Comparison of ENCODE assay signal across 1 cellular context in the genomic region with DNA sequence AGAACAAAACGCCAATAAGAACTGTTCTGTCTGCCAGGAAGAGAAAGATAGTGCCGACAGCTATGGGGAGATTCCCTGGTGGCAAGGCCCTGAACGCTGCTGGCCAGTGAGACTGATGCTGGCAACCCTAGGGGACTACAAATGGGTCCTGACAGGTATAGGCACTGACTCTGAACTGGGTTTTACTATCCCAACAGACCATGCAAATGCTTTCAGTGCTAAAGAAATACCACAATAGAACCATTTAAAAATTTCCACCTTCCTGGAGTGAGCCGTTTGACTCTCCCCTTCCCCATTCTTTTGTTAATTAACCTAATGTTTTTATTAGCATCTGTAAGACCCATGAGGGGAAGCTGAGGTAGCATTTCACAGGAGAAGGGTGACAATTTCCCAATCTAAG.
TF ChIP-seq lines count a peak whose summit lies in the region.

No MANE protein-coding gene starts in this region.

TF ChIP-seq in WTC11, 78 proteins besides CTCF, POLR2A, EP300 and RAD21:
- TF ChIP-seq, protein P1, sequence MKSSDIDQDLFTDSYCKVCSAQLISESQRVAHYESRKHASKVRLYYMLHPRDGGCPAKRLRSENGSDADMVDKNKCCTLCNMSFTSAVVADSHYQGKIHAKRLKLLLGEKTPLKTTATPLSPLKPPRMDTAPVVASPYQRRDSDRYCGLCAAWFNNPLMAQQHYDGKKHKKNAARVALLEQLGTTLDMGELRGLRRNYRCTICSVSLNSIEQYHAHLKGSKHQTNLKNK (CRISPR knock-in tag; IDR thresholded peaks at IDR 0.05) = peak; percentile 79
- no peak for TF ChIP-seq ETV6 (CRISPR knock-in tag; IDR thresholded peaks at IDR 0.05)
- TF ChIP-seq TP53 (CRISPR knock-in tag; IDR thresholded peaks at IDR 0.05) = no peak
- no peak for TF ChIP-seq E2F5 (CRISPR knock-in tag; IDR thresholded peaks at IDR 0.05)
- no peak for TF ChIP-seq ERG (CRISPR knock-in tag; IDR thresholded peaks at IDR 0.05)
- TF ChIP-seq ZBTB21 (CRISPR knock-in tag; IDR thresholded peaks at IDR 0.05; ENCODE audit: borderline replicate concordance) = 0 out of 2 replicates have a peak, but pooled peaks have one; percentile 14
- TF ChIP-seq FOXK1 (CRISPR knock-in tag; IDR thresholded peaks at IDR 0.05) = 0 out of 2 replicates have a peak, but pooled peaks have one; percentile 22
- peak; percentile 8; the same call in 1 of the 2 replicates for TF ChIP-seq USF2 (CRISPR knock-in tag; IDR thresholded peaks at IDR 0.05)
- no peak for TF ChIP-seq ATF6 (CRISPR knock-in tag; IDR thresholded peaks at IDR 0.05)
- TF ChIP-seq SP1 (CRISPR knock-in tag; conservative IDR thresholded peaks at IDR 0.05) = 0 out of 2 replicates have a peak, but pooled peaks have one; percentile 20
- TF ChIP-seq ZNF232 (CRISPR knock-in tag; IDR thresholded peaks at IDR 0.05) = 0 out of 2 replicates have a peak, but pooled peaks have one; percentile 7
- TF ChIP-seq CREM (CRISPR knock-in tag; IDR thresholded peaks at IDR 0.05) = no peak
- TF ChIP-seq FOXP4 (CRISPR knock-in tag; IDR thresholded peaks at IDR 0.05) = 0 out of 2 replicates have a peak, but pooled peaks have one; percentile 20
- TF ChIP-seq, protein P2, sequence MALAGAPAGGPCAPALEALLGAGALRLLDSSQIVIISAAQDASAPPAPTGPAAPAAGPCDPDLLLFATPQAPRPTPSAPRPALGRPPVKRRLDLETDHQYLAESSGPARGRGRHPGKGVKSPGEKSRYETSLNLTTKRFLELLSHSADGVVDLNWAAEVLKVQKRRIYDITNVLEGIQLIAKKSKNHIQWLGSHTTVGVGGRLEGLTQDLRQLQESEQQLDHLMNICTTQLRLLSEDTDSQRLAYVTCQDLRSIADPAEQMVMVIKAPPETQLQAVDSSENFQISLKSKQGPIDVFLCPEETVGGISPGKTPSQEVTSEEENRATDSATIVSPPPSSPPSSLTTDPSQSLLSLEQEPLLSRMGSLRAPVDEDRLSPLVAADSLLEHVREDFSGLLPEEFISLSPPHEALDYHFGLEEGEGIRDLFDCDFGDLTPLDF (CRISPR knock-in tag; IDR thresholded peaks at IDR 0.05) = no peak
- no peak for TF ChIP-seq CBFB (CRISPR knock-in tag; IDR thresholded peaks at IDR 0.05; ENCODE audit: low read depth)
- TF ChIP-seq, protein P3, sequence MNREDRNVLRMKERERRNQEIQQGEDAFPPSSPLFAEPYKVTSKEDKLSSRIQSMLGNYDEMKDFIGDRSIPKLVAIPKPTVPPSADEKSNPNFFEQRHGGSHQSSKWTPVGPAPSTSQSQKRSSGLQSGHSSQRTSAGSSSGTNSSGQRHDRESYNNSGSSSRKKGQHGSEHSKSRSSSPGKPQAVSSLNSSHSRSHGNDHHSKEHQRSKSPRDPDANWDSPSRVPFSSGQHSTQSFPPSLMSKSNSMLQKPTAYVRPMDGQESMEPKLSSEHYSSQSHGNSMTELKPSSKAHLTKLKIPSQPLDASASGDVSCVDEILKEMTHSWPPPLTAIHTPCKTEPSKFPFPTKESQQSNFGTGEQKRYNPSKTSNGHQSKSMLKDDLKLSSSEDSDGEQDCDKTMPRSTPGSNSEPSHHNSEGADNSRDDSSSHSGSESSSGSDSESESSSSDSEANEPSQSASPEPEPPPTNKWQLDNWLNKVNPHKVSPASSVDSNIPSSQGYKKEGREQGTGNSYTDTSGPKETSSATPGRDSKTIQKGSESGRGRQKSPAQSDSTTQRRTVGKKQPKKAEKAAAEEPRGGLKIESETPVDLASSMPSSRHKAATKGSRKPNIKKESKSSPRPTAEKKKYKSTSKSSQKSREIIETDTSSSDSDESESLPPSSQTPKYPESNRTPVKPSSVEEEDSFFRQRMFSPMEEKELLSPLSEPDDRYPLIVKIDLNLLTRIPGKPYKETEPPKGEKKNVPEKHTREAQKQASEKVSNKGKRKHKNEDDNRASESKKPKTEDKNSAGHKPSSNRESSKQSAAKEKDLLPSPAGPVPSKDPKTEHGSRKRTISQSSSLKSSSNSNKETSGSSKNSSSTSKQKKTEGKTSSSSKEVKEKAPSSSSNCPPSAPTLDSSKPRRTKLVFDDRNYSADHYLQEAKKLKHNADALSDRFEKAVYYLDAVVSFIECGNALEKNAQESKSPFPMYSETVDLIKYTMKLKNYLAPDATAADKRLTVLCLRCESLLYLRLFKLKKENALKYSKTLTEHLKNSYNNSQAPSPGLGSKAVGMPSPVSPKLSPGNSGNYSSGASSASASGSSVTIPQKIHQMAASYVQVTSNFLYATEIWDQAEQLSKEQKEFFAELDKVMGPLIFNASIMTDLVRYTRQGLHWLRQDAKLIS (CRISPR knock-in tag; IDR thresholded peaks at IDR 0.05; ENCODE audit: borderline replicate concordance) = peak; percentile 16; the same call in 1 of the 2 replicates
